In the genomic region with DNA sequence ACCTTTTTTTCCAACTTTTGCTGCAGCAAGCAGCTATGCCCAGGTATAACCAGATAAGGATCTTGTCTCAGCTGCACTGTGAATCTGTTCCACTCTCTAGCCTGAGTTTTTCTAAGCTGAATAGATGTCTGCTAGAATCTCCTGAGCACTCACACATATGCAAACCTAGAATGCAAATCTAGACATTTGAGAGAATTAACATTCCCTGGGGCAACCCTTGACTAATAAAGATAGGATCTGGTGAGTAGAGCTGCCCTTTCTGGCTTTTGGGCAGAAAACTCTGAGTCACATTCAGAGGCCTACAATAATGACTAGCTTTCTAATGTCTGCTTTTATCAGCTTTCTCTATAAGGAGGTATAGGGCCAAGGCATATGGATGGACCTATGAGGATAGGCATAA, we compare ENCODE assay signal across 25 cellular contexts.
A peak's percentile ranks its signal among the peaks of the same experiment; 100 is the strongest.
DNase-seq lines count a peak whose midpoint lies in the region; ATAC-seq and TF ChIP-seq lines count a peak whose summit lies in the region.
"Had no signal": no experiment of that assay in that cellular context is flagged by ENCODE, and none has a peak within 500 bp of the region (broad histone marks: within the 10 kb centered on the region; RNA-seq: fewer than 3 reads in every experiment).

No MANE protein-coding gene starts in this region.

- no peak for DNase-seq in activated naive CD8-positive, alpha-beta T cell treated with anti-CD3 and anti-CD28 coated beads, Interleukin-2, amount 50 U/mL, for 24 hours
- no peak for DNase-seq in activated naive CD8-positive, alpha-beta T cell treated with anti-CD3 and anti-CD28 coated beads for 36 hours
- DNase-seq in NCI-H526 (lab: John Stamatoyannopoulos, UW) (peak; percentile 90 to 92), epithelial cell of esophagus (ENCODE audit: low read depth) (peak; percentile 1), RKO (ENCODE audit: low spot score) (no peak), thyroid gland (no peak), T-helper 2 cell (no peak)
- DNase-seq: 8988T; ACHN; BE2C; Calu3; CD8-positive, alpha-beta memory T cell; DMS153; DND-41; NCI-H1092 treated with DMSO at 0.1 percent for 48 hours; NCI-H1436; NCI-H187; NCI-H2107; NCI-H446; NCI-H524 treated with DMSO at 0.1 percent for 48 hours; SHP77 treated with DMSO at 0.1 percent for 48 hours had no signal

- peaks cover 15% of the 10 kb centered on the region for H3K27me3 Mint-ChIP-seq in activated naive CD8-positive, alpha-beta T cell treated with anti-CD3 and anti-CD28 coated beads, Interleukin-2, amount 50 U/mL, for 24 hours
- H3K27me3 Mint-ChIP-seq in activated naive CD8-positive, alpha-beta T cell treated with anti-CD3 and anti-CD28 coated beads for 36 hours, result peaks cover 31% of the 10 kb centered on the region

- TF ChIP-seq POLR2A in thyroid gland (IDR thresholded peaks at IDR 0.05), result no peak

- no peaks in the 10 kb centered on the region for H3K4me1 Mint-ChIP-seq in activated naive CD8-positive, alpha-beta T cell treated with anti-CD3 and anti-CD28 coated beads, Interleukin-2, amount 50 U/mL, for 24 hours
- no peaks in the 10 kb centered on the region for H3K4me1 Mint-ChIP-seq in activated naive CD8-positive, alpha-beta T cell treated with anti-CD3 and anti-CD28 coated beads for 36 hours
- H3K4me1 Mint-ChIP-seq: CD14-positive monocyte, IgD-negative memory B cell had no signal

- intact Hi-C loops in thyroid gland (cut with DNase I), result no loop called here

- H3K9me3 Mint-ChIP-seq in activated naive CD8-positive, alpha-beta T cell treated with anti-CD3 and anti-CD28 coated beads, Interleukin-2, amount 50 U/mL, for 24 hours, result no peaks in the 10 kb centered on the region
- no peaks in the 10 kb centered on the region for H3K9me3 Mint-ChIP-seq in activated naive CD8-positive, alpha-beta T cell treated with anti-CD3 and anti-CD28 coated beads for 36 hours
- H3K9me3 Mint-ChIP-seq: CD8-positive, alpha-beta memory T cell; IgD-negative memory B cell had no signal

- ATAC-seq in activated naive CD8-positive, alpha-beta T cell treated with anti-CD3 and anti-CD28 coated beads, Interleukin-2, amount 50 U/mL, for 24 hours, result peak; percentile 51

- no peak overlapping the region for H3K4me3 Mint-ChIP-seq in activated naive CD8-positive, alpha-beta T cell treated with anti-CD3 and anti-CD28 coated beads, Interleukin-2, amount 50 U/mL, for 24 hours
- H3K4me3 Mint-ChIP-seq in activated naive CD8-positive, alpha-beta T cell treated with anti-CD3 and anti-CD28 coated beads for 36 hours, result no peak overlapping the region
- H3K4me3 Mint-ChIP-seq: CD14-positive monocyte; CD8-positive, alpha-beta memory T cell; IgD-negative memory B cell had no signal

- H3K36me3 ChIP-seq in thyroid gland, result no peaks in the 10 kb centered on the region
- H3K36me3 ChIP-seq: BE2C had no signal

- no peak overlapping the region for H3K27ac Mint-ChIP-seq in activated naive CD8-positive, alpha-beta T cell treated with anti-CD3 and anti-CD28 coated beads, Interleukin-2, amount 50 U/mL, for 24 hours
- H3K27ac Mint-ChIP-seq in activated naive CD8-positive, alpha-beta T cell treated with anti-CD3 and anti-CD28 coated beads for 36 hours, result no peak overlapping the region
- H3K27ac Mint-ChIP-seq: CD14-positive monocyte; CD8-positive, alpha-beta memory T cell had no signal

- H3K4me3 ChIP-seq in epithelial cell of esophagus (ENCODE audit: low read length), result no peak overlapping the region
- no peak overlapping the region for H3K4me3 ChIP-seq in thyroid gland (replicated peaks in 1 of 3)

- no peak overlapping the region for H3K27ac ChIP-seq in thyroid gland
- H3K27ac ChIP-seq: HL-60, KMS-11 had no signal

- H3K27me3 ChIP-seq in thyroid gland, result no peaks in the 10 kb centered on the region
- H3K27me3 ChIP-seq: BE2C had no signal

- no peaks in the 10 kb centered on the region for H3K36me3 Mint-ChIP-seq in activated naive CD8-positive, alpha-beta T cell treated with anti-CD3 and anti-CD28 coated beads, Interleukin-2, amount 50 U/mL, for 24 hours (ENCODE audit: low read depth)
- H3K36me3 Mint-ChIP-seq in activated naive CD8-positive, alpha-beta T cell treated with anti-CD3 and anti-CD28 coated beads for 36 hours, result no peaks in the 10 kb centered on the region
- H3K36me3 Mint-ChIP-seq: CD14-positive monocyte; CD8-positive, alpha-beta memory T cell; IgD-negative memory B cell had no signal

- no peak for TF ChIP-seq CTCF in epithelial cell of esophagus (IDR thresholded peaks at IDR 0.05; ENCODE audit: insufficient read depth, low read depth, low read length, missing control alignments)
- no peak for TF ChIP-seq CTCF in thyroid gland (IDR thresholded peaks at IDR 0.05)

- H3K4me1 ChIP-seq in thyroid gland, result no peaks in the 10 kb centered on the region
- H3K4me1 ChIP-seq: BE2C had no signal

- no peaks in the 10 kb centered on the region for H3K9me3 ChIP-seq in thyroid gland
- H3K9me3 ChIP-seq: BE2C had no signal

Comparison
In these comparisons a context has a peak if more than half of its experiments do, and no peak if none do; other contexts are left out.
1. DNase-seq: peak in NCI-H526 (2 of 2) and epithelial cell of esophagus (single experiment); none in activated naive CD8-positive, alpha-beta T cell treated with anti-CD3 and anti-CD28 coated beads, Interleukin-2, amount 50 U/mL, for 24 hours (single experiment), activated naive CD8-positive, alpha-beta T cell treated with anti-CD3 and anti-CD28 coated beads for 36 hours (single experiment), RKO (single experiment), thyroid gland (0 of 2) and T-helper 2 cell (0 of 5).